ENCODE assay signal across 27 cellular contexts in the genomic region with DNA sequence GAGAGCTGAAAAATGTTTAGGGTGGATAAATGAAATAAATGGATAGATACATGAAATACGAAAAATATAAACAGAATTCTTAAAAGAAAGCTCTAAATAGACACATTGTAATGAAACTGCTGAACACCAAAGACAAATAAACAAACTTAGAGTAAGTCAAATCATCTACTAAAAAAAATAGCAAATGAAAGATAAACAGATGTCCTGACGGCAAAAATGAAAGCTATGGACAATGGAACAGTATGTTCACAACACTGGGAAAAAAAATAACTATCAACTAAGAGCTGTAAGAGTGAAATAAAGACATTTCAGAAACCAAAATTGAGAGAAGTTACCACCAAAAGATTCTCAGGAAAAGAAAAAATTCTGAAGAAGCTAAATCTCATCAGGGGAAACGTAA.
"Had no signal": no experiment of that assay in that cellular context is flagged by ENCODE, and none has a peak within 500 bp of the region (broad histone marks: within the 10 kb centered on the region; RNA-seq: fewer than 3 reads in every experiment).

No MANE protein-coding gene starts in this region.

- H3K27ac ChIP-seq: body of pancreas, left lung, neutrophil, pancreas, psoas muscle, right atrium auricular region, spleen, WERI-Rb-1 had no signal

- H3K27me3 Mint-ChIP-seq: activated CD4-positive, alpha-beta T cell treated with anti-CD3 and anti-CD28 coated beads, Interleukin-2, amount 10 ng/mL, durations not matched to agents 7 days and 5 days; activated naive CD8-positive, alpha-beta T cell treated with anti-CD3 and anti-CD28 coated beads, Interleukin-2, amount 10 ng/mL, durations not matched to agents 7 days and 5 days; effector memory CD8-positive, alpha-beta T cell had no signal

- H3K4me1 Mint-ChIP-seq: nephron had no signal

- ATAC-seq: activated CD8-positive, alpha-beta T cell treated with anti-CD3 and anti-CD28 coated beads, Interleukin-2, amount 10 ng/mL, durations not matched to agents 7 days and 5 days; body of pancreas; effector memory CD8-positive, alpha-beta T cell; esophagus mucosa; heart right ventricle; left lung; pancreas; psoas muscle had no signal

- H3K4me3 Mint-ChIP-seq: activated CD4-positive, alpha-beta T cell treated with anti-CD3 and anti-CD28 coated beads, Interleukin-2, amount 10 ng/mL, durations not matched to agents 7 days and 5 days; activated CD8-positive, alpha-beta T cell treated with anti-CD3 and anti-CD28 coated beads, Interleukin-2, amount 10 ng/mL, durations not matched to agents 7 days and 5 days; activated naive CD8-positive, alpha-beta T cell treated with anti-CD3 and anti-CD28 coated beads, Interleukin-2, amount 10 ng/mL, durations not matched to agents 7 days and 5 days; activated T-helper 1 cell treated with anti-CD3 and anti-CD28 coated beads, Interleukin-12 subunit alpha, Interleukin-12 subunit beta, Interleukin-2, Interleukin-4 antibody, amounts not matched to agents 30 ng/mL and 10 ng/mL and 1 ng/mL, durations not matched to agents 14 hours and 24 hours and 36 hours; effector memory CD8-positive, alpha-beta T cell; nephron; T-helper 2 cell treated with Interferon-gamma antibody and Interleukin-4, amounts not matched to agents 5 μg/mL and 100 μg/mL, for 36 hours had no signal

- H3K9me3 Mint-ChIP-seq: activated CD4-positive, alpha-beta T cell treated with anti-CD3 and anti-CD28 coated beads, Interleukin-2, amount 10 ng/mL, durations not matched to agents 7 days and 5 days; activated naive CD8-positive, alpha-beta T cell treated with anti-CD3 and anti-CD28 coated beads, Interleukin-2, amount 10 ng/mL, durations not matched to agents 7 days and 5 days; activated T-helper 1 cell treated with anti-CD3 and anti-CD28 coated beads, Interleukin-12 subunit alpha, Interleukin-12 subunit beta, Interleukin-2, Interleukin-4 antibody, amounts not matched to agents 30 ng/mL and 10 ng/mL and 1 ng/mL, durations not matched to agents 14 hours and 24 hours and 36 hours; effector memory CD8-positive, alpha-beta T cell; nephron; T-helper 2 cell treated with Interferon-gamma antibody and Interleukin-4, amounts not matched to agents 5 μg/mL and 100 μg/mL, for 36 hours had no signal

- H3K27ac Mint-ChIP-seq: activated CD4-positive, alpha-beta T cell treated with anti-CD3 and anti-CD28 coated beads, Interleukin-2, amount 10 ng/mL, durations not matched to agents 7 days and 5 days; activated CD8-positive, alpha-beta T cell treated with anti-CD3 and anti-CD28 coated beads, Interleukin-2, amount 10 ng/mL, durations not matched to agents 7 days and 5 days; activated naive CD8-positive, alpha-beta T cell treated with anti-CD3 and anti-CD28 coated beads, Interleukin-2, amount 10 ng/mL, durations not matched to agents 7 days and 5 days; activated T-helper 1 cell treated with anti-CD3 and anti-CD28 coated beads, Interleukin-12 subunit alpha, Interleukin-12 subunit beta, Interleukin-2, Interleukin-4 antibody, amounts not matched to agents 30 ng/mL and 10 ng/mL and 1 ng/mL, durations not matched to agents 14 hours and 24 hours and 36 hours; nephron; T-helper 2 cell treated with Interferon-gamma antibody and Interleukin-4, amounts not matched to agents 5 μg/mL and 100 μg/mL, for 36 hours had no signal

- DNase-seq: activated CD4-positive, alpha-beta T cell treated with anti-CD3 and anti-CD28 coated beads, Interleukin-2, amount 10 ng/mL, durations not matched to agents 7 days and 5 days; activated CD4-positive, CD25-positive, alpha-beta regulatory T cell treated with anti-CD3 and anti-CD28 coated beads, Interleukin-2, amount 50 U/mL, for 72 hours; activated CD8-positive, alpha-beta T cell treated with anti-CD3 and anti-CD28 coated beads, Interleukin-2, amount 10 ng/mL, durations not matched to agents 7 days and 5 days; activated gamma-delta T cell treated with Interleukin-2 at 50 U/mL for 16 hours; activated naive CD8-positive, alpha-beta T cell treated with anti-CD3 and anti-CD28 coated beads, Interleukin-2, amount 10 ng/mL, durations not matched to agents 7 days and 5 days; amygdala; body of pancreas; effector memory CD8-positive, alpha-beta T cell; heart right ventricle; kidney; left lung; mammary epithelial cell; midbrain; pancreas; psoas muscle; SK-N-SH; spleen; stimulated activated CD4-positive, alpha-beta T cell treated with anti-CD3 and anti-CD28 coated beads, Interleukin-4, amount 100 ng/mL, for 24 hours; stimulated activated naive CD4-positive, alpha-beta T cell treated with Interleukin-2 at 50 U/mL for 16 hours; upper lobe of left lung; WERI-Rb-1 had no signal
